In genomic region chr3:38634133-38634532, GRCh38 we compare ENCODE assay signal across 10 cellular contexts. TPM values are rescaled to one million over a fixed set of nuclear protein-coding genes. Genes with fewer than 3 reads are reported as not detected.
DNase-seq lines count a peak whose midpoint lies in the region; ATAC-seq and TF ChIP-seq lines count a peak whose summit lies in the region.
"Had no signal": no experiment of that assay in that cellular context is flagged by ENCODE, and none has a peak within 500 bp of the region (broad histone marks: within the 10 kb centered on the region; RNA-seq: fewer than 3 reads in every experiment).

No MANE protein-coding gene starts in this region.

- no peaks in the 10 kb centered on the region for H3K9me3 Mint-ChIP-seq in activated naive CD4-positive, alpha-beta T cell treated with anti-CD3 and anti-CD28 coated beads, Interleukin-2, amount 50 U/mL, for 72 hours
- H3K9me3 Mint-ChIP-seq: effector memory CD8-positive, alpha-beta T cell had no signal

- peak overlapping the region in 1 of 2 donors; percentile 33 for H3K27ac Mint-ChIP-seq in activated naive CD4-positive, alpha-beta T cell treated with anti-CD3 and anti-CD28 coated beads, Interleukin-2, amount 50 U/mL, for 72 hours
- H3K27ac Mint-ChIP-seq: effector memory CD8-positive, alpha-beta T cell had no signal

- no peak for TF ChIP-seq POLR2A in erythroblast (IDR thresholded peaks at IDR 0.05; ENCODE audit: low read length)

- DNase-seq in HCEC 1CT (peak; percentile 46), RPMI7951 (ENCODE audit: low read depth) (peak; percentile 82), foreskin fibroblast (peak; percentile 39 to 53), skeletal muscle cell (ENCODE audit: low read depth) (peak; percentile 15), erythroblast (lab: John Stamatoyannopoulos, UW) (no peak), dedifferentiated amniotic fluid mesenchymal stem cell (ENCODE audit: extremely low spot score) (no peak)
- no peak for DNase-seq in activated naive CD4-positive, alpha-beta T cell treated with anti-CD3 and anti-CD28 coated beads, Interleukin-2, amount 50 U/mL, for 72 hours (ENCODE audit: low spot score in 2 of 2)
- DNase-seq: effector memory CD8-positive, alpha-beta T cell; NCI-H446 treated with DMSO at 0.1 percent for 48 hours; WERI-Rb-1 had no signal

- no peak for ATAC-seq in activated naive CD4-positive, alpha-beta T cell treated with anti-CD3 and anti-CD28 coated beads, Interleukin-2, amount 50 U/mL, for 72 hours
- ATAC-seq: effector memory CD8-positive, alpha-beta T cell had no signal

- TF ChIP-seq CTCF in foreskin fibroblast (IDR thresholded peaks at IDR 0.05; ENCODE audit: low read depth, low read length) = no peak

- H3K4me3 ChIP-seq in foreskin fibroblast (ENCODE audit: low read depth in 1 of 2, low read length in 2 of 2) = no peak overlapping the region
- no peak overlapping the region for H3K4me3 ChIP-seq in skeletal muscle cell (ENCODE audit: low read depth, low read length)

- H3K36me3 Mint-ChIP-seq in activated naive CD4-positive, alpha-beta T cell treated with anti-CD3 and anti-CD28 coated beads, Interleukin-2, amount 50 U/mL, for 72 hours = no peaks in the 10 kb centered on the region

RNA-seq across cellular contexts. Expression of gene SCN5A, which starts 15.4 kb away (rescaled TPM):
- total RNA-seq in RPMI7951 (2014; rRNA removed; shearing (Covaris generic)) = under 0.01 and 0.59 TPM in 2 replicates
- total RNA-seq in activated naive CD4-positive, alpha-beta T cell treated with anti-CD3 and anti-CD28 coated beads, Interleukin-2, amount 50 U/mL, for 72 hours = under 1 TPM; 0.18 to 0.66 TPM

Comparison
In these comparisons a context has a peak if more than half of its experiments do, and no peak if none do; other contexts are left out.
1. DNase-seq: peak in HCEC 1CT (single experiment), RPMI7951 (single experiment), foreskin fibroblast (2 of 2) and skeletal muscle cell (single experiment); none in erythroblast (0 of 2), activated naive CD4-positive, alpha-beta T cell treated with anti-CD3 and anti-CD28 coated beads, Interleukin-2, amount 50 U/mL, for 72 hours (0 of 2) and dedifferentiated amniotic fluid mesenchymal stem cell (single experiment).